14 cellular contexts compared by ENCODE assay signal in the genomic region with DNA sequence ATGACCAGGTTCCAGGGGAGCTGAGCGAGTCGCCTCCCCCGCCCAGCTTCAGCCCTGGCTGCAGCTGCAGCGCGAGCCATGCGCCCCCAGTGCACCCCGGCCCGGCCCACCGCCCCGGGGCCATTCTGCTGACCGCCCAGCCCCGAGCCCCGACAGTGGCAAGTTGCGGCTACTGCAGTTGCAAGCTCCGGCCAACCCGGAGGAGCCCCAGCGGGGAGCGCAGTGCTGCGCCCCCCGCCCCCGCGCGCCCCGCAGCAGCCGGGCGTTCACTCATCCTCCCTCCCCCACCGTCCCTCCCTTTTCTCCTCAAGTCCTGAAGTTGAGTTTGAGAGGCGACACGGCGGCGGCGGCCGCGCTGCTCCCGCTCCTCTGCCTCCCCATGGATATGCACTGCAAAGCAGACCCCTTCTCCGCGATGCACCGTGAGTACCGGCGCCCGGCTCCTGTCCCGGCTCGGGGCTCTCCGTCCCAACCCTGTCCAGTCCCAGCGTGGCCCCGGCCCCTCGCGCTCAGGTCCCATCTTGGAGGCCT. TPM values are rescaled to one million over a fixed set of nuclear protein-coding genes. Genes with fewer than 3 reads are reported as not detected.
A peak's percentile ranks its signal among the peaks of the same experiment; 100 is the strongest.
DNase-seq lines count a peak whose midpoint lies in the region; ATAC-seq and TF ChIP-seq lines count a peak whose summit lies in the region.
"Had no signal": no experiment of that assay in that cellular context is flagged by ENCODE, and none has a peak within 500 bp of the region (broad histone marks: within the 10 kb centered on the region; RNA-seq: fewer than 3 reads in every experiment).

No MANE protein-coding gene starts in this region.

- no peaks in the 10 kb centered on the region for H3K9me3 Mint-ChIP-seq in activated T-cell treated with anti-CD3 and anti-CD28 coated beads, Interleukin-2, amount 50 U/mL, for 4 hours
- H3K9me3 Mint-ChIP-seq in stimulated activated effector memory CD8-positive, alpha-beta T cell treated with anti-CD3 and anti-CD28 coated beads, Interleukin-12 subunit alpha, Interleukin-12 subunit beta, amount 100 ng/mL, for 72 hours = no peaks in the 10 kb centered on the region

- H3K27ac ChIP-seq in Panc1 (ENCODE audit: low read length) = peak overlapping the region; percentile 89
- no peak overlapping the region for H3K27ac ChIP-seq in Peyer's patch
- H3K27ac ChIP-seq: C4-2B had no signal

- intact Hi-C loops in Panc1 (cut with micrococcal nuclease; ENCODE audit: unreplicated experiment) = no loop called here

- no peak for ATAC-seq in activated T-cell treated with anti-CD3 and anti-CD28 coated beads, Interleukin-2, amount 50 U/mL, for 4 hours
- peak; percentile 1 for ATAC-seq in Panc1
- ATAC-seq in stimulated activated effector memory CD8-positive, alpha-beta T cell treated with anti-CD3 and anti-CD28 coated beads, Interleukin-12 subunit alpha, Interleukin-12 subunit beta, amount 100 ng/mL, for 72 hours = no peak

- H3K4me1 ChIP-seq in Panc1 (ENCODE audit: control insufficient read depth, insufficient read depth, low read length) (peaks cover 34% of the 10 kb centered on the region), iPS-15b (ENCODE audit: control insufficient read depth, insufficient read depth, low read length) (peaks cover 6% of the 10 kb centered on the region), Peyer's patch (peaks cover 0 to 42% (median 7%) of the 10 kb centered on the region in 4 donors)

- H3K9me3 ChIP-seq in Panc1 (ENCODE audit: control insufficient read depth, insufficient read depth, low read depth, low read length) (no peaks in the 10 kb centered on the region), iPS-15b (ENCODE audit: control insufficient read depth, insufficient read depth, low read length) (no peaks in the 10 kb centered on the region), Peyer's patch (no peaks in the 10 kb centered on the region)

- POLR2A ChIA-PET in Panc1 (lab: Charles Lee) = interaction anchor here (0.5 to 0.6 kb wide), 2 partner anchors 178 to 181 kb away, joined by 3 to 11 read pairs; no protein-coding TSS in a partner anchor

- no peak for DNase-seq in activated T-cell treated with anti-CD3 and anti-CD28 coated beads, Interleukin-2, amount 50 U/mL, for 4 hours
- DNase-seq in activated T-cell treated with anti-CD3 and anti-CD28 coated beads for 4 hours = no peak
- DNase-seq in Panc1 (ENCODE audit: low read depth, low spot score) = no peak
- no peak for DNase-seq in stimulated activated effector memory CD8-positive, alpha-beta T cell treated with anti-CD3 and anti-CD28 coated beads, Interleukin-12 subunit alpha, Interleukin-12 subunit beta, amount 100 ng/mL, for 72 hours (ENCODE audit: low spot score in 2 of 2)
- no peak for DNase-seq in NCI-H2081 (lab: John Stamatoyannopoulos, UW)
- DNase-seq in Peyer's patch = no peak
- DNase-seq in activated effector memory CD4-positive, alpha-beta T cell treated with Interleukin-2 at 50 U/mL for 16 hours = no peak
- DNase-seq: aorta; stimulated activated CD8-positive, alpha-beta memory T cell treated with anti-CD3 and anti-CD28 coated beads, Interleukin-4, amount 100 ng/mL, for 48 hours had no signal

- TF ChIP-seq POLR2A in Peyer's patch (IDR thresholded peaks at IDR 0.05) = no peak

- CTCF ChIA-PET in Panc1 (lab: Charles Lee) = interaction anchor here (0.8 to 3.0 kb wide), 2 partner anchors 17 to 133 kb away, joined by 3 to 13 read pairs; no protein-coding TSS in a partner anchor

- peaks cover 83% of the 10 kb centered on the region for H3K27me3 Mint-ChIP-seq in activated T-cell treated with anti-CD3 and anti-CD28 coated beads, Interleukin-2, amount 50 U/mL, for 4 hours (ENCODE audit: low read depth)

- H3K9ac ChIP-seq in iPS-15b (ENCODE audit: low read depth, low read length) = no peak overlapping the region

- no peaks in the 10 kb centered on the region for H3K36me3 Mint-ChIP-seq in activated T-cell treated with anti-CD3 and anti-CD28 coated beads, Interleukin-2, amount 50 U/mL, for 4 hours (ENCODE audit: insufficient read depth)
- H3K36me3 Mint-ChIP-seq in stimulated activated effector memory CD8-positive, alpha-beta T cell treated with anti-CD3 and anti-CD28 coated beads, Interleukin-12 subunit alpha, Interleukin-12 subunit beta, amount 100 ng/mL, for 72 hours = no peaks in the 10 kb centered on the region

- no TSS peak for BruUV-seq in Panc1 (replicated peaks; lab: Mats Ljungman, UMichigan)

- in situ Hi-C loops in Panc1 (cut with HindIII; ENCODE audit: low pct_unique_long_range_greater_than_20kb, low sequenced_read_pairs) = no loop called here

- peak overlapping the region; percentile 66 for H3K4me3 Mint-ChIP-seq in activated T-cell treated with anti-CD3 and anti-CD28 coated beads, Interleukin-2, amount 50 U/mL, for 4 hours
- peak overlapping the region; percentile 48 for H3K4me3 Mint-ChIP-seq in stimulated activated effector memory CD8-positive, alpha-beta T cell treated with anti-CD3 and anti-CD28 coated beads, Interleukin-12 subunit alpha, Interleukin-12 subunit beta, amount 100 ng/mL, for 72 hours

- TF ChIP-seq CTCF in Panc1 (IDR thresholded peaks at IDR 0.05) (no peak; the same call in 1 of the 2 replicates), Peyer's patch (IDR thresholded peaks at IDR 0.05) (no peak)

- H3K27me3 ChIP-seq in Panc1 (ENCODE audit: control insufficient read depth, insufficient read depth, low read length) (no peaks in the 10 kb centered on the region), iPS-15b (ENCODE audit: control insufficient read depth, insufficient read depth, low read length) (peaks cover 89% of the 10 kb centered on the region), Peyer's patch (peaks cover 0 to 86% of the 10 kb centered on the region in 2 donors)

- peaks cover 42% of the 10 kb centered on the region for H3K4me1 Mint-ChIP-seq in activated T-cell treated with anti-CD3 and anti-CD28 coated beads, Interleukin-2, amount 50 U/mL, for 4 hours (ENCODE audit: low read depth)
- peaks cover 51% of the 10 kb centered on the region for H3K4me1 Mint-ChIP-seq in stimulated activated effector memory CD8-positive, alpha-beta T cell treated with anti-CD3 and anti-CD28 coated beads, Interleukin-12 subunit alpha, Interleukin-12 subunit beta, amount 100 ng/mL, for 72 hours

- no peak overlapping the region for H3K27ac Mint-ChIP-seq in stimulated activated effector memory CD8-positive, alpha-beta T cell treated with anti-CD3 and anti-CD28 coated beads, Interleukin-12 subunit alpha, Interleukin-12 subunit beta, amount 100 ng/mL, for 72 hours

- peak overlapping the region; percentile 58 to 67 for H3K4me3 ChIP-seq in Panc1 (ENCODE audit: low read depth in 2 of 2, low read length in 2 of 2)
- H3K4me3 ChIP-seq in iPS-15b (ENCODE audit: low read depth, low read length) = peak overlapping the region; percentile 41
- peak overlapping the region in 2 of 4 donors; percentile 27 to 30 for H3K4me3 ChIP-seq in Peyer's patch

- H3K36me3 ChIP-seq in Panc1 (ENCODE audit: control insufficient read depth, insufficient read depth, low read length) = no peaks in the 10 kb centered on the region
- H3K36me3 ChIP-seq in iPS-15b (ENCODE audit: control insufficient read depth, insufficient read depth, low read length) = no peaks in the 10 kb centered on the region
- no peaks in the 10 kb centered on the region for H3K36me3 ChIP-seq in Peyer's patch

RNA-seq across cellular contexts. Expression of a gene that starts 0.6 kb away (rescaled TPM):
- not detected for total RNA-seq in activated T-cell treated with anti-CD3 and anti-CD28 coated beads, Interleukin-2, amount 50 U/mL, for 4 hours
- total RNA-seq in Panc1 (2021; ENCODE audit: unreplicated experiment) (72.3 TPM), Peyer's patch (not detected)
- polyA plus RNA-seq in Panc1 (2012; ENCODE audit: insufficient read length) = 71.5 TPM
- total RNA-seq: aorta, frontal cortex, NCI-H460, pulmonary artery endothelial cell had no signal
- polyA plus RNA-seq: aorta had no signal

Comparison
In these comparisons a context has a peak if more than half of its experiments do, and no peak if none do; other contexts are left out.
1. RNA of a gene that starts 0.6 kb away (total RNA-seq): 72.3 TPM in Panc1 (single experiment); not detected in activated T-cell treated with anti-CD3 and anti-CD28 coated beads, Interleukin-2, amount 50 U/mL, for 4 hours and not detected in Peyer's patch; every median in the first group is over 10 times any median in the second.